16 cellular contexts compared by ENCODE assay signal in the genomic region with DNA sequence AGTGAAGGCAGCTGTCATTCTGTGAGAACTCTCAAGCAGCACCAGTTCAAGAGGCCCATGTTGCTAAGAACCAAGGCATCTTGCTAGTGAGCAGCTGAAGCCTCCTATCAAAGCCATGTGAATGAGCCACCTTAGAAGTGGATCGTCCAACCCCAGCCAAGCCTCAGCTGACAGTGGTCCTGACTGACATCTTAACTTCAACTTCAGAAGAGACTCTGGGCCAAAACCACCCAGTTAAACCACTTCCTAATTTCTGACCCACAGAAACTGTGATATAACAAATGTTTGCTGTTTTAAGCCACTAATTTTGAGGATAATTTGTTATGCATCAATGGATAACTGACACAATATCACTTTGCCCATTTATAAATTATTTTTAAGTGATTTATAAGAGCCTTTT.
A peak's percentile ranks its signal among the peaks of the same experiment; 100 is the strongest.
DNase-seq lines count a peak whose midpoint lies in the region; ATAC-seq, FAIRE-seq and TF ChIP-seq lines count a peak whose summit lies in the region.
"Had no signal": no experiment of that assay in that cellular context is flagged by ENCODE, and none has a peak within 500 bp of the region (broad histone marks: within the 10 kb centered on the region; RNA-seq: fewer than 3 reads in every experiment).

No MANE protein-coding gene starts in this region.

- FAIRE-seq in GM12891 (lab: Jason Lieb, UNC): no peak
- FAIRE-seq: A549 had no signal

- H3K4me1 Mint-ChIP-seq in stimulated activated memory B cell treated with anti-CD40 and anti-IgM and Interleukin-4, amounts not matched to agents 10 μg/mL and 1 μg/mL and 100 μg/mL, for 72 hours: peaks cover 5% of the 10 kb centered on the region

- H3K9me3 Mint-ChIP-seq in stimulated activated memory B cell treated with anti-CD40 and anti-IgM and Interleukin-4, amounts not matched to agents 10 μg/mL and 1 μg/mL and 100 μg/mL, for 72 hours: peaks cover 2% of the 10 kb centered on the region

- no peak for TF ChIP-seq POLR2A in GM12891 (IDR thresholded peaks at IDR 0.05; ENCODE audit: low read depth, low read length)

- no peak for DNase-seq in GM12891 (ENCODE audit: insufficient read length, low spot score)
- no peak for DNase-seq in NCI-H1092 (lab: John Stamatoyannopoulos, UW)
- no peak for DNase-seq in foreskin fibroblast
- no peak for DNase-seq in AG08395 (ENCODE audit: low spot score)
- DNase-seq: COR-L47, EL, NCI-H1417 treated with DMSO at 0.1 percent for 48 hours, NCI-H2029, NCI-H2171, NCI-H446 treated with DMSO at 0.1 percent for 48 hours, PC-3 had no signal

- TF ChIP-seq CTCF in foreskin fibroblast (IDR thresholded peaks at IDR 0.05; ENCODE audit: low read depth, low read length): no peak

- H3K27ac Mint-ChIP-seq in stimulated activated memory B cell treated with anti-CD40 and anti-IgM and Interleukin-4, amounts not matched to agents 10 μg/mL and 1 μg/mL and 100 μg/mL, for 72 hours: no peak overlapping the region

- no peak overlapping the region for H3K4me3 ChIP-seq in foreskin fibroblast (ENCODE audit: low read depth in 1 of 2, low read length in 2 of 2)
- H3K4me3 ChIP-seq: A549, HAP-1 had no signal

- peaks cover under 1% of the 10 kb centered on the region for H3K36me3 Mint-ChIP-seq in stimulated activated memory B cell treated with anti-CD40 and anti-IgM and Interleukin-4, amounts not matched to agents 10 μg/mL and 1 μg/mL and 100 μg/mL, for 72 hours

- ATAC-seq in GM21423 (IDR thresholded peaks at IDR 0.05; ENCODE audit: unreplicated experiment) (peak; percentile 53), HG03354 (IDR thresholded peaks at IDR 0.05; ENCODE audit: poor library complexity, severe bottlenecking, unreplicated experiment) (peak; percentile 52)
- peak; percentile 59 for ATAC-seq in stimulated activated memory B cell treated with anti-CD40 and anti-IgM and Interleukin-4, amounts not matched to agents 10 μg/mL and 1 μg/mL and 100 μg/mL, for 72 hours
- ATAC-seq: A549, PC-3 had no signal

- H3K27me3 Mint-ChIP-seq in stimulated activated memory B cell treated with anti-CD40 and anti-IgM and Interleukin-4, amounts not matched to agents 10 μg/mL and 1 μg/mL and 100 μg/mL, for 72 hours: peaks cover 16% of the 10 kb centered on the region

- H3K4me3 Mint-ChIP-seq in stimulated activated memory B cell treated with anti-CD40 and anti-IgM and Interleukin-4, amounts not matched to agents 10 μg/mL and 1 μg/mL and 100 μg/mL, for 72 hours: no peak overlapping the region

TF ChIP-seq in GM12891, 5 proteins besides CTCF, POLR2A, EP300 and RAD21:
- TF ChIP-seq SPI1 (IDR thresholded peaks at IDR 0.05; ENCODE audit: low read depth, low read length) (peak; percentile 76), TAF1 (IDR thresholded peaks at IDR 0.05; ENCODE audit: low read depth, low read length) (no peak), POU2F2 (IDR thresholded peaks at IDR 0.05; ENCODE audit: low read depth, low read length) (no peak)
